In the genomic region with DNA sequence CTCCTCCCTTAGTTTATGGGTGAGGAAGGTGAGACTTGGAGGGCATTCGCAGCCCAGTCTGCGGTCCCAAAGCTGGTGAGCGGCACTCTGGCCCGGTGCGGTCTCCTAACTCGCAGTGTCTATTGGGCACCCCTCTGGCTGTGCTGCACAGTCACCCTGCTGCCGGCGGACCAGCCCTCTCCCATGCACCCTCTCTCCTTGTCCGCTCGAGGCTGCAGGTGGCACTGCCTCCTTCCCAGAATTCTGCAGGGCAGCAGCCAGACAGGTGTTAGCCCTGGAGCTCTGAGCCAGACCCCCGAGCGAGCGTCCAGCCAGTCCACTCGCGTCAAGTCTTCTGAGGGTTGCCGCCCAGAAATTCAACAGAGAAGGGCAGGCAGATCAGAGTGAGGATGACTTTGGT, we compare ENCODE assay signal across 29 cellular contexts.
"Had no signal": no experiment of that assay in that cellular context is flagged by ENCODE, and none has a peak within 500 bp of the region (broad histone marks: within the 10 kb centered on the region; RNA-seq: fewer than 3 reads in every experiment).

No MANE protein-coding gene starts in this region.

- H3K4me1 ChIP-seq: ascending aorta, Peyer's patch, SJSA1 had no signal

- H3K36me3 ChIP-seq: MG63 had no signal

- DNase-seq: activated CD4-positive, alpha-beta T cell treated with anti-CD3 and anti-CD28 coated beads, Interleukin-2, amount 10 ng/mL, durations not matched to agents 7 days and 5 days; activated CD4-positive, alpha-beta T cell treated with anti-CD3 and anti-CD28 coated beads, Interleukin-2, amount 50 U/mL, for 48 hours; activated CD8-positive, alpha-beta T cell treated with anti-CD3 and anti-CD28 coated beads, Interleukin-2, amount 10 ng/mL, durations not matched to agents 7 days and 5 days; activated gamma-delta T cell; activated naive CD4-positive, alpha-beta T cell treated with Interleukin-2 at 50 U/mL for 16 hours; activated naive CD8-positive, alpha-beta T cell treated with anti-CD3 and anti-CD28 coated beads for 36 hours; activated T-cell treated with anti-CD3 and anti-CD28 coated beads, Interleukin-2, amount 50 U/mL, for 4 hours; amygdala; IMR-90; Kasumi-1; KBM-7; MG63; NCI-H1048; NCI-H1105 treated with DMSO at 0.1 percent for 48 hours; NCI-H1436 treated with DMSO at 0.1 percent for 48 hours; NCI-H1694 treated with DMSO at 0.1 percent for 48 hours; NCI-H2029; NCI-H345; NCI-H524 treated with DMSO at 0.1 percent for 48 hours; NK-92 treated with Interleukin-12 subunit alpha and Interleukin-12 subunit beta, amount 100 ng/mL, for 24 hours; PC-3; Peyer's patch; RPMI8226; SHP77 treated with DMSO at 0.1 percent for 48 hours; SK-N-SH had no signal

- H3K9me3 Mint-ChIP-seq: activated CD4-positive, alpha-beta T cell treated with anti-CD3 and anti-CD28 coated beads, Interleukin-2, amount 10 ng/mL, durations not matched to agents 7 days and 5 days; activated naive CD8-positive, alpha-beta T cell treated with anti-CD3 and anti-CD28 coated beads for 36 hours; activated T-cell treated with anti-CD3 and anti-CD28 coated beads, Interleukin-2, amount 50 U/mL, for 4 hours; T-helper 1 cell treated with Interleukin-12 subunit alpha and Interleukin-12 subunit beta and Interleukin-4 antibody, amounts not matched to agents 30 μg/mL and 1 μg/mL, for 36 hours; T-helper 2 cell treated with Interferon-gamma antibody and Interleukin-4, amounts not matched to agents 5 μg/mL and 100 μg/mL, for 36 hours had no signal

- H3K4me3 ChIP-seq: ascending aorta, MG63, Peyer's patch, SJSA1 had no signal

- H3K27me3 ChIP-seq: ascending aorta, MG63, Peyer's patch, SJSA1 had no signal

- H3K9me3 ChIP-seq: ascending aorta, MG63, Peyer's patch, SJSA1, SK-N-SH had no signal

- H3K4me3 Mint-ChIP-seq: activated CD4-positive, alpha-beta T cell treated with anti-CD3 and anti-CD28 coated beads, Interleukin-2, amount 10 ng/mL, durations not matched to agents 7 days and 5 days; activated CD8-positive, alpha-beta T cell treated with anti-CD3 and anti-CD28 coated beads, Interleukin-2, amount 10 ng/mL, durations not matched to agents 7 days and 5 days; activated naive CD8-positive, alpha-beta T cell treated with anti-CD3 and anti-CD28 coated beads for 36 hours; activated T-cell treated with anti-CD3 and anti-CD28 coated beads, Interleukin-2, amount 50 U/mL, for 4 hours; T-helper 1 cell treated with Interleukin-12 subunit alpha and Interleukin-12 subunit beta and Interleukin-4 antibody, amounts not matched to agents 30 μg/mL and 1 μg/mL, for 36 hours; T-helper 2 cell treated with Interferon-gamma antibody and Interleukin-4, amounts not matched to agents 5 μg/mL and 100 μg/mL, for 36 hours had no signal

- H3K4me2 ChIP-seq: SK-N-SH had no signal

- H3K27me3 Mint-ChIP-seq: activated CD4-positive, alpha-beta T cell treated with anti-CD3 and anti-CD28 coated beads, Interleukin-2, amount 10 ng/mL, durations not matched to agents 7 days and 5 days; activated naive CD8-positive, alpha-beta T cell treated with anti-CD3 and anti-CD28 coated beads for 36 hours had no signal

- H3K4me1 Mint-ChIP-seq: activated CD4-positive, alpha-beta T cell treated with anti-CD3 and anti-CD28 coated beads, Interleukin-2, amount 10 ng/mL, durations not matched to agents 7 days and 5 days; activated naive CD8-positive, alpha-beta T cell treated with anti-CD3 and anti-CD28 coated beads for 36 hours had no signal

- H3K9me2 ChIP-seq: SK-N-SH had no signal

- H3K27ac ChIP-seq: ascending aorta, Peyer's patch, SJSA1 had no signal

- H3K9ac ChIP-seq: SK-N-SH had no signal

- H3K27ac Mint-ChIP-seq: activated CD4-positive, alpha-beta T cell treated with anti-CD3 and anti-CD28 coated beads, Interleukin-2, amount 10 ng/mL, durations not matched to agents 7 days and 5 days; activated CD8-positive, alpha-beta T cell treated with anti-CD3 and anti-CD28 coated beads, Interleukin-2, amount 10 ng/mL, durations not matched to agents 7 days and 5 days; activated naive CD8-positive, alpha-beta T cell treated with anti-CD3 and anti-CD28 coated beads for 36 hours; T-helper 1 cell treated with Interleukin-12 subunit alpha and Interleukin-12 subunit beta and Interleukin-4 antibody, amounts not matched to agents 30 μg/mL and 1 μg/mL, for 36 hours; T-helper 2 cell treated with Interferon-gamma antibody and Interleukin-4, amounts not matched to agents 5 μg/mL and 100 μg/mL, for 36 hours had no signal

- ATAC-seq: activated CD8-positive, alpha-beta T cell treated with anti-CD3 and anti-CD28 coated beads, Interleukin-2, amount 10 ng/mL, durations not matched to agents 7 days and 5 days; activated T-cell treated with anti-CD3 and anti-CD28 coated beads, Interleukin-2, amount 50 U/mL, for 4 hours; PC-3 had no signal
